Comparison of ENCODE assay signal across 25 cellular contexts in genomic region chr20:24942679-24943078, GRCh38. TPM values are rescaled to one million over a fixed set of nuclear protein-coding genes. Genes with fewer than 3 reads are reported as not detected.
"Had no signal": no experiment of that assay in that cellular context is flagged by ENCODE, and none has a peak within 500 bp of the region (broad histone marks: within the 10 kb centered on the region; RNA-seq: fewer than 3 reads in every experiment).

No MANE protein-coding gene starts in this region.

- ATAC-seq: activated naive CD4-positive, alpha-beta T cell treated with anti-CD3 and anti-CD28 coated beads, Interleukin-2, amount 50 U/mL, for 72 hours; foreskin keratinocyte; heart left ventricle; pancreas; psoas muscle had no signal

- H3K4me1 Mint-ChIP-seq: memory B cell, naive B cell had no signal

- H3K4me3 Mint-ChIP-seq: activated CD4-positive, alpha-beta memory T cell treated with anti-CD3 and anti-CD28 coated beads, Interleukin-2, amount 10 ng/mL, durations not matched to agents 7 days and 5 days; activated CD4-positive, alpha-beta T cell treated with anti-CD3 and anti-CD28 coated beads, Interleukin-2, amount 10 ng/mL, durations not matched to agents 7 days and 5 days; immature natural killer cell; memory B cell; naive B cell; T-helper 1 cell treated with Interleukin-12 subunit alpha and Interleukin-12 subunit beta and Interleukin-4 antibody, amounts not matched to agents 30 μg/mL and 1 μg/mL, for 36 hours had no signal

- H3K4me1 ChIP-seq: breast epithelium, esophagus muscularis mucosa, foreskin keratinocyte, heart left ventricle, pancreas, psoas muscle, transverse colon had no signal

- H3K36me3 ChIP-seq: breast epithelium, esophagus muscularis mucosa, heart left ventricle, pancreas, transverse colon had no signal

- H3K27me3 Mint-ChIP-seq: activated CD4-positive, alpha-beta memory T cell treated with anti-CD3 and anti-CD28 coated beads, Interleukin-2, amount 10 ng/mL, durations not matched to agents 7 days and 5 days had no signal

- H3K27ac Mint-ChIP-seq: activated CD4-positive, alpha-beta memory T cell treated with anti-CD3 and anti-CD28 coated beads, Interleukin-2, amount 10 ng/mL, durations not matched to agents 7 days and 5 days; activated CD4-positive, alpha-beta T cell treated with anti-CD3 and anti-CD28 coated beads, Interleukin-2, amount 10 ng/mL, durations not matched to agents 7 days and 5 days; memory B cell; T-helper 1 cell treated with Interleukin-12 subunit alpha and Interleukin-12 subunit beta and Interleukin-4 antibody, amounts not matched to agents 30 μg/mL and 1 μg/mL, for 36 hours had no signal

- H3K9me3 ChIP-seq: pancreas had no signal

- H3K27ac ChIP-seq: breast epithelium, esophagus muscularis mucosa, foreskin keratinocyte, heart left ventricle, pancreas, psoas muscle, transverse colon had no signal

- H3K27me3 ChIP-seq: breast epithelium, esophagus muscularis mucosa, foreskin keratinocyte, heart left ventricle, pancreas, transverse colon had no signal

- DNase-seq: activated CD4-positive, CD25-positive, alpha-beta regulatory T cell treated with anti-CD3 and anti-CD28 coated beads, Interleukin-2, amount 50 U/mL, for 72 hours; activated naive CD4-positive, alpha-beta T cell; central memory CD4-positive, alpha-beta T cell; foreskin keratinocyte; heart left ventricle; hypothalamus; immature natural killer cell; naive B cell; psoas muscle; stimulated activated CD4-positive, alpha-beta T cell treated with anti-CD3 and anti-CD28 coated beads, Interleukin-15, amount 100 ng/mL, for 24 hours; stimulated activated naive CD4-positive, alpha-beta T cell treated with Interleukin-2 at 50 U/mL for 16 hours; SW 1271; T-helper 9 cell; transverse colon had no signal

- H3K4me3 ChIP-seq: breast epithelium, esophagus muscularis mucosa, heart left ventricle, pancreas, psoas muscle, smooth muscle cell, transverse colon had no signal

RNA-seq across cellular contexts. Expression of gene CST7, which starts 6.4 kb away (rescaled TPM):
- total RNA-seq: foreskin keratinocyte, kidney epithelial cell, smooth muscle cell had no signal
- polyA plus RNA-seq: foreskin keratinocyte, neural cell had no signal
